In the genomic region with DNA sequence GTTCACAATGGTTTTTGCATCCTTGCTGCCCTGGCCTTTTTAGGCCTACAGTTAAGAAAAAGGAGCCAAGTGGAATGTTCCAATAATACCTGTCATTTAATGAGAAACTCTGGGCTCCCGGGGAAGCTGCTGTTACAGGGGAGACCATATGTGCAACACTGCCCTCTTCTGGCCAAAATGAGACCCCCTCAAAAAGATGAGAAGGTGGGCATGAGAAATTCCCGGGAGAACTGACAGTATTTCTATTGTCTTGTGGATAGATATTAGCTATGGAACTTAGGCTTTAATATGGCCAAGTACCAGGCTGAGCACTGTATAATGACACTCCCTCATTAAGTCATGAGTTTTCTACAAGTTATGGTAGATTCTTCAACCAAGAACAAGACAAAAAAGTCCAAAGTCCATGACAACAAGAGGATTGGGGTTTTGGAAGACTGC, we compare ENCODE assay signal across 8 cellular contexts.
A peak's percentile ranks its signal among the peaks of the same experiment; 100 is the strongest.
DNase-seq lines count a peak whose midpoint lies in the region; ATAC-seq lines count a peak whose summit lies in the region.

No MANE protein-coding gene starts in this region.

- DNase-seq in DMS153 (lab: John Stamatoyannopoulos, UW) (peak; percentile 11), HT-29 (ENCODE audit: low spot score) (peak; percentile 45), RKO (ENCODE audit: low spot score) (peak; percentile 62), adipocyte (ENCODE audit: low read depth) (peak; percentile 84), hippocampal formation (lab: John Stamatoyannopoulos, UW) (peak; percentile 13 to 39)
- peak; percentile 66 for DNase-seq in stimulated activated CD4-positive, alpha-beta T cell treated with anti-CD3 and anti-CD28 coated beads, Interleukin-15, amount 100 ng/mL, for 24 hours

- H3K36me3 ChIP-seq in adipocyte (ENCODE audit: control insufficient read depth, insufficient read depth, low read length, severe bottlenecking): no peaks in the 10 kb centered on the region

- H3K4me1 ChIP-seq in adipocyte (ENCODE audit: control insufficient read depth, insufficient read depth, low read length): no peaks in the 10 kb centered on the region

- H3K27me3 ChIP-seq in adipocyte (replicated peaks; ENCODE audit: control insufficient read depth, insufficient read depth, low read length): peaks cover 22% of the 10 kb centered on the region

- H3K9me3 ChIP-seq in adipocyte (ENCODE audit: control insufficient read depth, low read length): no peaks in the 10 kb centered on the region

- H3K4me3 ChIP-seq in adipocyte (ENCODE audit: low read length): no peak overlapping the region

- H3K9ac ChIP-seq in adipocyte (ENCODE audit: low read length): no peak overlapping the region

- ATAC-seq in HG03280 (IDR thresholded peaks at IDR 0.05; ENCODE audit: unreplicated experiment): no peak
- no peak for ATAC-seq in GM19351 (IDR thresholded peaks at IDR 0.05; ENCODE audit: unreplicated experiment)

Comparison
In these comparisons a context has a peak if more than half of its experiments do, and no peak if none do; other contexts are left out.
1. DNase-seq: peak in every context shown above with its lines; median percentile 84 in adipocyte; 66 in stimulated activated CD4-positive, alpha-beta T cell treated with anti-CD3 and anti-CD28 coated beads, Interleukin-15, amount 100 ng/mL, for 24 hours; 62 in RKO; 45 in HT-29; 26 in hippocampal formation; 11 in DMS153.